In the genomic region with DNA sequence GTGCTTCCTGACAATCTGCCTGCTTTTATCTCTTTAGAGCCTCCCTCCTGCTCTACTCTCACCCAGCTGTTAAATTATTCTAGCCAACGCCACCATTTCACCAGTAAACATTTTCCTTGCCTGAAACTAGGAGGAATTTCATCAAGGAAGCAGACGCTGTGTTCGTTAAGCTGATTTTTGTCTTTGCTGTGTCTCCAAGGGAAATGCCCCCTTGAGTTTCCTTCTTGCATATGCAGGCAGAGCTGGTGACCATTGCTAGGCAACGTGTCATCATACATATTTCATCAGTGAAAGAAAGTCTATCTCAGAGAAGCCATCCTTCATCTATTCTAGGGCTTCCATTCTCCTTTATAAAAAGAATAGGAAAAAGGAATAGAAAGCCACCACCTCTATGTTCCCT, we compare ENCODE assay signal across 13 cellular contexts.
A peak's percentile ranks its signal among the peaks of the same experiment; 100 is the strongest.
DNase-seq lines count a peak whose midpoint lies in the region; ATAC-seq and TF ChIP-seq lines count a peak whose summit lies in the region.
"Had no signal": no experiment of that assay in that cellular context is flagged by ENCODE, and none has a peak within 500 bp of the region (broad histone marks: within the 10 kb centered on the region; RNA-seq: fewer than 3 reads in every experiment).

No MANE protein-coding gene starts in this region.

- no peak overlapping the region for H3K27ac Mint-ChIP-seq in natural killer cell treated with Interleukin-12 subunit alpha and Interleukin-12 subunit beta and Interleukin-15 and Interleukin-18, amount 100 ng/mL, for 72 hours
- H3K27ac Mint-ChIP-seq in stimulated activated naive CD8-positive, alpha-beta T cell treated with anti-CD3 and anti-CD28 coated beads, Interleukin-15, amount 100 ng/mL, for 72 hours = no peak overlapping the region
- H3K27ac Mint-ChIP-seq: T-helper 2 cell treated with Interferon-gamma antibody and Interleukin-4, amounts not matched to agents 5 μg/mL and 100 μg/mL, for 36 hours had no signal

- no TSS peak for BruUV-seq in OCI-LY7 (replicated peaks; lab: Mats Ljungman, UMichigan)

- peaks cover 16 to 27% of the 10 kb centered on the region in 2 donors for H3K27me3 Mint-ChIP-seq in natural killer cell treated with Interleukin-12 subunit alpha and Interleukin-12 subunit beta and Interleukin-15 and Interleukin-18, amount 100 ng/mL, for 72 hours
- H3K27me3 Mint-ChIP-seq in stimulated activated naive CD8-positive, alpha-beta T cell treated with anti-CD3 and anti-CD28 coated beads, Interleukin-15, amount 100 ng/mL, for 72 hours = peaks cover 16% of the 10 kb centered on the region

- H3K9me3 ChIP-seq in BE2C (no peaks in the 10 kb centered on the region; the same call in 1 of the 2 replicates), GM23248 (ENCODE audit: low read depth) (no peaks in the 10 kb centered on the region), OCI-LY7 (ENCODE audit: low read length) (no peaks in the 10 kb centered on the region)

- POLR2A ChIA-PET in OCI-LY7 (lab: Charles Lee) = no interaction called here

- H3K4me3 Mint-ChIP-seq in natural killer cell treated with Interleukin-12 subunit alpha and Interleukin-12 subunit beta and Interleukin-15 and Interleukin-18, amount 100 ng/mL, for 72 hours = no peak overlapping the region
- no peak overlapping the region for H3K4me3 Mint-ChIP-seq in stimulated activated naive CD8-positive, alpha-beta T cell treated with anti-CD3 and anti-CD28 coated beads, Interleukin-15, amount 100 ng/mL, for 72 hours
- H3K4me3 Mint-ChIP-seq: T-helper 2 cell treated with Interferon-gamma antibody and Interleukin-4, amounts not matched to agents 5 μg/mL and 100 μg/mL, for 36 hours had no signal

- H3K27me3 ChIP-seq in BE2C (peaks cover 15% of the 10 kb centered on the region), GM23248 (replicated peaks; ENCODE audit: insufficient read depth) (no peaks in the 10 kb centered on the region; the same call in 1 of the 2 replicates)

- intact Hi-C loops in OCI-LY7 (cut with micrococcal nuclease; ENCODE audit: unreplicated experiment) = no loop called here

- H3K9me3 Mint-ChIP-seq in natural killer cell treated with Interleukin-12 subunit alpha and Interleukin-12 subunit beta and Interleukin-15 and Interleukin-18, amount 100 ng/mL, for 72 hours = no peaks in the 10 kb centered on the region
- H3K9me3 Mint-ChIP-seq in stimulated activated naive CD8-positive, alpha-beta T cell treated with anti-CD3 and anti-CD28 coated beads, Interleukin-15, amount 100 ng/mL, for 72 hours = peaks cover 0 to 12% of the 10 kb centered on the region in 2 donors

- CTCF ChIA-PET in OCI-LY7 (lab: Charles Lee; ENCODE audit: unreplicated experiment) = no interaction called here

- TF ChIP-seq CTCF in BE2C (IDR thresholded peaks at IDR 0.05; ENCODE audit: low read depth, low read length) (peak; percentile 51), OCI-LY7 (conservative IDR thresholded peaks at IDR 0.05; ENCODE audit: low read length) (0 out of 2 replicates have a peak, but pooled peaks have one; percentile 25), coronary artery (IDR thresholded peaks at IDR 0.05) (no peak)

- H3K36me3 Mint-ChIP-seq in natural killer cell treated with Interleukin-12 subunit alpha and Interleukin-12 subunit beta and Interleukin-15 and Interleukin-18, amount 100 ng/mL, for 72 hours = no peaks in the 10 kb centered on the region

- H3K27ac ChIP-seq in GM23248 (no peak overlapping the region), OCI-LY7 (ENCODE audit: low read depth, low read length, poor library complexity, severe bottlenecking) (no peak overlapping the region), coronary artery (no peak overlapping the region)
- H3K27ac ChIP-seq: spleen had no signal

- in situ Hi-C loops in GM23248 (cut with MboI) = no loop called here

- no peak for DNase-seq in BE2C
- peak; percentile 52 for DNase-seq in GM23248
- DNase-seq in OCI-LY7 (ENCODE audit: low spot score) = no peak
- peak; percentile 45 for DNase-seq in iPS DF 19.7 (ENCODE audit: low read depth, low spot score)
- DNase-seq in coronary artery (ENCODE audit: low spot score) = no peak
- no peak for DNase-seq in natural killer cell treated with Interleukin-12 subunit alpha and Interleukin-12 subunit beta and Interleukin-15 and Interleukin-18, amount 100 ng/mL, for 72 hours (ENCODE audit: low spot score)
- DNase-seq in stimulated activated naive CD8-positive, alpha-beta T cell treated with anti-CD3 and anti-CD28 coated beads, Interleukin-15, amount 100 ng/mL, for 72 hours = no peak
- no peak for DNase-seq in kidney glomerular epithelial cell (lab: John Stamatoyannopoulos, UW)
- DNase-seq: effector CD8-positive, alpha-beta T cell; NCI-H1092 treated with DMSO at 0.1 percent for 48 hours; spleen; stimulated activated naive CD4-positive, alpha-beta T cell had no signal

- no peaks in the 10 kb centered on the region for H3K4me1 ChIP-seq in BE2C
- H3K4me1 ChIP-seq in GM23248 (ENCODE audit: insufficient read depth) = no peaks in the 10 kb centered on the region
- H3K4me1 ChIP-seq in OCI-LY7 (ENCODE audit: insufficient read depth, low read length, poor library complexity, severe bottlenecking) = no peaks in the 10 kb centered on the region
- H3K4me1 ChIP-seq: spleen had no signal

- no peaks in the 10 kb centered on the region for H3K36me3 ChIP-seq in BE2C
- H3K36me3 ChIP-seq in GM23248 (ENCODE audit: low read depth) = no peaks in the 10 kb centered on the region
- no peaks in the 10 kb centered on the region for H3K36me3 ChIP-seq in OCI-LY7 (ENCODE audit: insufficient read depth, low read length)
- H3K36me3 ChIP-seq: spleen had no signal

- no peak overlapping the region for H2AFZ ChIP-seq in GM23248
- H2AFZ ChIP-seq in OCI-LY7 (ENCODE audit: low read length) = no peak overlapping the region

- WGBS in GM23248 (ENCODE audit: low coverage in 1 of 2, low lambda C conversion rate in 2 of 2, missing lambda C conversion rate in 2 of 2), 2 experiments = 1 to 7% methylated on average over 4 of the region's 4 CpGs

- H3K9me2 ChIP-seq in GM23248 (ENCODE audit: insufficient read depth) (no peaks in the 10 kb centered on the region), OCI-LY7 (ENCODE audit: insufficient read depth, low read length) (no peaks in the 10 kb centered on the region)

- H3K79me2 ChIP-seq in GM23248 (ENCODE audit: insufficient read depth) = no peaks in the 10 kb centered on the region
- no peaks in the 10 kb centered on the region for H3K79me2 ChIP-seq in OCI-LY7 (ENCODE audit: insufficient read depth, low read depth, low read length)

- H3F3A ChIP-seq in GM23248 (ENCODE audit: insufficient read depth) = no peaks in the 10 kb centered on the region

- H4K20me1 ChIP-seq in GM23248 (ENCODE audit: insufficient read depth) = no peaks in the 10 kb centered on the region
- H4K20me1 ChIP-seq in OCI-LY7 (ENCODE audit: insufficient read depth, low read length) = no peaks in the 10 kb centered on the region

- H3K9ac ChIP-seq in GM23248 = no peak overlapping the region

- H3K4me1 Mint-ChIP-seq in natural killer cell treated with Interleukin-12 subunit alpha and Interleukin-12 subunit beta and Interleukin-15 and Interleukin-18, amount 100 ng/mL, for 72 hours (ENCODE audit: low read depth in 2 of 2) = peaks cover 0 to 2% of the 10 kb centered on the region in 2 donors
- no peaks in the 10 kb centered on the region for H3K4me1 Mint-ChIP-seq in stimulated activated naive CD8-positive, alpha-beta T cell treated with anti-CD3 and anti-CD28 coated beads, Interleukin-15, amount 100 ng/mL, for 72 hours

- no peak overlapping the region for H3K4me2 ChIP-seq in GM23248 (ENCODE audit: unreplicated experiment)
- H3K4me2 ChIP-seq in OCI-LY7 (ENCODE audit: low read length) = no peak overlapping the region

- no peak for ATAC-seq in natural killer cell treated with Interleukin-12 subunit alpha and Interleukin-12 subunit beta and Interleukin-15 and Interleukin-18, amount 100 ng/mL, for 72 hours
- ATAC-seq in stimulated activated naive CD8-positive, alpha-beta T cell treated with anti-CD3 and anti-CD28 coated beads, Interleukin-15, amount 100 ng/mL, for 72 hours = no peak

- H3K4me3 ChIP-seq in BE2C (ENCODE audit: low read depth, low read length) (no peak overlapping the region), GM23248 (no peak overlapping the region), OCI-LY7 (ENCODE audit: low read depth, low read length, poor library complexity, severe bottlenecking) (no peak overlapping the region), coronary artery (no peak overlapping the region)
- H3K4me3 ChIP-seq: spleen had no signal

Comparison
In these comparisons a context has a peak if more than half of its experiments do, and no peak if none do; other contexts are left out.
1. DNase-seq: peak in GM23248 (single experiment) and iPS DF 19.7 (single experiment); none in BE2C (single experiment), OCI-LY7 (single experiment), coronary artery (single experiment), natural killer cell treated with Interleukin-12 subunit alpha and Interleukin-12 subunit beta and Interleukin-15 and Interleukin-18, amount 100 ng/mL, for 72 hours (single experiment), stimulated activated naive CD8-positive, alpha-beta T cell treated with anti-CD3 and anti-CD28 coated beads, Interleukin-15, amount 100 ng/mL, for 72 hours (0 of 2) and kidney glomerular epithelial cell (single experiment).